In genomic region chr1:246571309-246571708, GRCh38 we compare ENCODE assay signal across 8 cellular contexts. TPM values are rescaled to one million over a fixed set of nuclear protein-coding genes. Genes with fewer than 3 reads are reported as not detected.
DNase-seq lines count a peak whose midpoint lies in the region; ATAC-seq and TF ChIP-seq lines count a peak whose summit lies in the region.
"Not testable (repeated sequence)": the region's sequence is repeated elsewhere in the genome, so short reads cannot be mapped to it uniquely, and the experiment has no call there.

No MANE protein-coding gene starts in this region.

- CTCF ChIA-PET in CD8-positive, alpha-beta memory T cell (lab: Charles Lee) = interaction anchor here (0.9 kb wide), 2 partner anchors 11 to 15 kb away, joined by 3 read pairs; no protein-coding TSS in a partner anchor

- WGBS in sigmoid colon, 2 donors = 63 to 80% methylated on average over 4 of the region's 4 CpGs
- 64 to 68% methylated on average over 4 of the region's 4 CpGs for WGBS in transverse colon (ENCODE audit: low coverage in 1 of 2), 2 donors

- POLR2A ChIA-PET in CD8-positive, alpha-beta memory T cell (lab: Charles Lee) = not testable (repeated sequence)

- peak overlapping the region; percentile 40 to 86 (median 55) for H3K4me3 Mint-ChIP-seq in CD8-positive, alpha-beta memory T cell
- peak overlapping the region; percentile 6 for H3K4me3 Mint-ChIP-seq in T-helper 1 cell treated with Interleukin-12 subunit alpha and Interleukin-12 subunit beta and Interleukin-4 antibody, amounts not matched to agents 30 μg/mL and 1 μg/mL, for 36 hours
- H3K4me3 Mint-ChIP-seq in activated T-cell treated with anti-CD3 and anti-CD28 coated beads, Interleukin-2, amount 50 U/mL, for 4 hours = peak overlapping the region; percentile 43

- ATAC-seq in activated T-cell treated with anti-CD3 and anti-CD28 coated beads, Interleukin-2, amount 50 U/mL, for 4 hours; left lung: not testable (repeated sequence)

- H3K4me3 ChIP-seq in CD8-positive, alpha-beta memory T cell (ENCODE audit: low read length) = peak overlapping the region; percentile 32
- H3K4me3 ChIP-seq in colonic mucosa, left lung, sigmoid colon, transverse colon: not testable (repeated sequence)

- H3K27ac ChIP-seq in CD8-positive, alpha-beta memory T cell (ENCODE audit: low read depth, low read length) = peak overlapping the region; percentile 76
- H3K27ac ChIP-seq in colonic mucosa = peak overlapping the region; percentile 11
- H3K27ac ChIP-seq in left lung = peak overlapping the region; percentile 64 to 71
- H3K27ac ChIP-seq in sigmoid colon = peak overlapping the region; percentile 52 to 99 (median 98)
- H3K27ac ChIP-seq in transverse colon = peak overlapping the region; percentile 98 to 99 (median 98)

- not testable (repeated sequence) for H3K9me3 Mint-ChIP-seq in CD8-positive, alpha-beta memory T cell; T-helper 1 cell treated with Interleukin-12 subunit alpha and Interleukin-12 subunit beta and Interleukin-4 antibody, amounts not matched to agents 30 μg/mL and 1 μg/mL, for 36 hours; activated T-cell treated with anti-CD3 and anti-CD28 coated beads, Interleukin-2, amount 50 U/mL, for 4 hours

- TF ChIP-seq EP300 in sigmoid colon (IDR thresholded peaks at IDR 0.05); transverse colon (IDR thresholded peaks at IDR 0.05; ENCODE audit: low read depth): not testable (repeated sequence)

- peaks cover 56% of the 10 kb centered on the region for H3K4me1 ChIP-seq in CD8-positive, alpha-beta memory T cell (ENCODE audit: insufficient read depth, low read length)
- H3K4me1 ChIP-seq in colonic mucosa = not testable (repeated sequence)
- peaks cover 0 to 71% of the 10 kb centered on the region in 2 donors for H3K4me1 ChIP-seq in left lung
- peaks cover 0 to 58% (median 38%) of the 10 kb centered on the region in 4 donors for H3K4me1 ChIP-seq in sigmoid colon
- peaks cover 15 to 72% (median 38%) of the 10 kb centered on the region in 4 donors for H3K4me1 ChIP-seq in transverse colon

- not testable (repeated sequence) for TF ChIP-seq POLR2A in sigmoid colon (IDR thresholded peaks at IDR 0.05); transverse colon (IDR thresholded peaks at IDR 0.05)

- H3K27me3 Mint-ChIP-seq in CD8-positive, alpha-beta memory T cell; T-helper 1 cell treated with Interleukin-12 subunit alpha and Interleukin-12 subunit beta and Interleukin-4 antibody, amounts not matched to agents 30 μg/mL and 1 μg/mL, for 36 hours (ENCODE audit: low read depth); activated T-cell treated with anti-CD3 and anti-CD28 coated beads, Interleukin-2, amount 50 U/mL, for 4 hours (ENCODE audit: low read depth): not testable (repeated sequence)

- DNase-seq in CD8-positive, alpha-beta memory T cell = peak in 2 of 5 donors; percentile 3 to 41
- peak; percentile 69 for DNase-seq in NAMALWA (ENCODE audit: low spot score)
- DNase-seq in activated T-cell treated with anti-CD3 and anti-CD28 coated beads, Interleukin-2, amount 50 U/mL, for 4 hours; colonic mucosa; left lung; sigmoid colon; transverse colon: not testable (repeated sequence)

- not testable (repeated sequence) for H3K9me3 ChIP-seq in CD8-positive, alpha-beta memory T cell (ENCODE audit: low read length); colonic mucosa; left lung; sigmoid colon; transverse colon

- H3K36me3 ChIP-seq in CD8-positive, alpha-beta memory T cell (ENCODE audit: insufficient read depth, low read length); colonic mucosa; left lung; sigmoid colon; transverse colon: not testable (repeated sequence)

- in situ Hi-C loops in transverse colon (cut with MboI; ENCODE audit: low pct_ligation_motif_present in 1 of 4, low pct_unique_long_range_greater_than_20kb in 1 of 4, low sequenced_read_pairs in 3 of 4) = loop anchor here in 1 of 4 donors (25.0 kb wide), 1 partner anchor 116 kb away; no protein-coding TSS in a partner anchor

- TF ChIP-seq CTCF in colonic mucosa (IDR thresholded peaks at IDR 0.05); left lung (IDR thresholded peaks at IDR 0.05); sigmoid colon (IDR thresholded peaks at IDR 0.05); transverse colon (IDR thresholded peaks at IDR 0.05): not testable (repeated sequence)

- H3K27ac Mint-ChIP-seq in CD8-positive, alpha-beta memory T cell = peak overlapping the region; percentile 74 to 99 (median 90)
- peak overlapping the region; percentile 99 for H3K27ac Mint-ChIP-seq in T-helper 1 cell treated with Interleukin-12 subunit alpha and Interleukin-12 subunit beta and Interleukin-4 antibody, amounts not matched to agents 30 μg/mL and 1 μg/mL, for 36 hours

- intact Hi-C loops in colonic mucosa (cut with DNase I); left lung (cut with DNase I); sigmoid colon (cut with DNase I); transverse colon (cut with DNase I; ENCODE audit: low total_unique reads): not testable (repeated sequence)

- H3K4me1 Mint-ChIP-seq in CD8-positive, alpha-beta memory T cell = peaks cover 48 to 71% (median 65%) of the 10 kb centered on the region in 3 donors
- H3K4me1 Mint-ChIP-seq in T-helper 1 cell treated with Interleukin-12 subunit alpha and Interleukin-12 subunit beta and Interleukin-4 antibody, amounts not matched to agents 30 μg/mL and 1 μg/mL, for 36 hours (ENCODE audit: low read depth) = peaks cover 28% of the 10 kb centered on the region
- H3K4me1 Mint-ChIP-seq in activated T-cell treated with anti-CD3 and anti-CD28 coated beads, Interleukin-2, amount 50 U/mL, for 4 hours (ENCODE audit: low read depth) = peaks cover 59% of the 10 kb centered on the region

- H3K36me3 Mint-ChIP-seq in CD8-positive, alpha-beta memory T cell = peaks cover 5 to 21% (median 9%) of the 10 kb centered on the region in 3 donors
- H3K36me3 Mint-ChIP-seq in T-helper 1 cell treated with Interleukin-12 subunit alpha and Interleukin-12 subunit beta and Interleukin-4 antibody, amounts not matched to agents 30 μg/mL and 1 μg/mL, for 36 hours (ENCODE audit: low read depth) = peaks cover 15% of the 10 kb centered on the region
- peaks cover 12% of the 10 kb centered on the region for H3K36me3 Mint-ChIP-seq in activated T-cell treated with anti-CD3 and anti-CD28 coated beads, Interleukin-2, amount 50 U/mL, for 4 hours (ENCODE audit: insufficient read depth)

- not testable (repeated sequence) for H3K9ac ChIP-seq in colonic mucosa (ENCODE audit: low read depth in 2 of 2, low read length in 2 of 2)

- not testable (repeated sequence) for H3K27me3 ChIP-seq in CD8-positive, alpha-beta memory T cell (ENCODE audit: insufficient read depth, low read length, poor library complexity, severe bottlenecking); colonic mucosa; left lung; sigmoid colon; transverse colon

RNA-seq across cellular contexts. Expression of gene CNST, which starts 5.1 kb away (rescaled TPM):
- total RNA-seq in CD8-positive, alpha-beta memory T cell = 10 to 100 TPM; 29.6 to 31.3 TPM
- polyA plus RNA-seq in CD8-positive, alpha-beta memory T cell = 39.4 TPM
- 10 to 100 TPM; 32.1 to 33.5 (median 32.3) TPM for total RNA-seq in activated T-cell treated with anti-CD3 and anti-CD28 coated beads, Interleukin-2, amount 50 U/mL, for 4 hours
- total RNA-seq in colonic mucosa = 10 to 100 TPM; 20.9 to 43.1 TPM
- 10 to 100 TPM; 20.3 to 24.0 TPM for total RNA-seq in left lung
- total RNA-seq in sigmoid colon = 10 to 100 TPM; 26.0 to 39.2 (median 31.9) TPM
- 10 to 100 TPM in 2 of 3 donors, 1 to 10 TPM in 1; 9.0 to 15.3 (median 15.1) TPM for polyA plus RNA-seq in sigmoid colon
- total RNA-seq in transverse colon = 10 to 100 TPM; 44.0 to 83.0 (median 53.5) TPM

RNA-seq across cellular contexts. Expression of gene TFB2M, which starts 5.2 kb away (rescaled TPM):
- total RNA-seq in CD8-positive, alpha-beta memory T cell = 10 to 100 TPM; 31.9 to 32.9 TPM
- polyA plus RNA-seq in CD8-positive, alpha-beta memory T cell = 16.7 TPM
- 10 to 100 TPM; 41.7 to 45.8 (median 42.8) TPM for total RNA-seq in activated T-cell treated with anti-CD3 and anti-CD28 coated beads, Interleukin-2, amount 50 U/mL, for 4 hours
- total RNA-seq in colonic mucosa (10 to 100 TPM; 11.3 to 14.0 TPM), left lung (1 to 10 TPM; 8.8 to 9.3 TPM), sigmoid colon (10 to 100 TPM in 3 of 4 donors, 1 to 10 TPM in 1; 4.7 to 13.9 (median 12.6) TPM), transverse colon (10 to 100 TPM in 1 of 4 donors, 1 to 10 TPM in 2, under 1 TPM in 1; 0.40 to 12.7 (median 5.5) TPM)
- polyA plus RNA-seq in sigmoid colon = 10 to 100 TPM; 10.1 to 18.5 (median 15.0) TPM

Comparison
In these comparisons a context has a peak if more than half of its experiments do, and no peak if none do; other contexts are left out.
1. H3K27ac ChIP-seq: peak in every context shown above with its lines; median percentile 98 in transverse colon; 98 in sigmoid colon; 76 in CD8-positive, alpha-beta memory T cell; 68 in left lung; 11 in colonic mucosa.